In genomic region chr12:2752676-2753371, GRCh38 we compare ENCODE assay signal across 8 cellular contexts. TPM values are rescaled to one million over a fixed set of nuclear protein-coding genes. Genes with fewer than 3 reads are reported as not detected.
A peak's percentile ranks its signal among the peaks of the same experiment; 100 is the strongest.
DNase-seq lines count a peak whose midpoint lies in the region; ATAC-seq and TF ChIP-seq lines count a peak whose summit lies in the region.

No MANE protein-coding gene starts in this region.

- no peak overlapping the region for H3K9ac ChIP-seq in Loucy (ENCODE audit: low read depth, low read length, poor library complexity, severe bottlenecking)

- H3K9me3 ChIP-seq in Loucy (ENCODE audit: insufficient read depth, low read depth, low read length) = no peaks in the 10 kb centered on the region

- peaks cover 37% of the 10 kb centered on the region for H3K27me3 Mint-ChIP-seq in chondrocyte (ENCODE audit: low read depth)

- H3K4me2 ChIP-seq in Loucy (ENCODE audit: low read depth, low read length, poor library complexity, severe bottlenecking) = no peak overlapping the region

- ATAC-seq in left colon = peak; percentile 100

- no peaks in the 10 kb centered on the region for H3K4me1 Mint-ChIP-seq in chondrocyte (ENCODE audit: low read depth)

- peaks cover 1% of the 10 kb centered on the region for H3K36me3 Mint-ChIP-seq in chondrocyte (ENCODE audit: low read depth)

- intact Hi-C loops in left colon (cut with DNase I, micrococcal nuclease) = no loop called here

- no peaks in the 10 kb centered on the region for H3K36me3 ChIP-seq in Loucy (ENCODE audit: insufficient read depth, low read length)

- no peaks in the 10 kb centered on the region for H3K9me2 ChIP-seq in Loucy (replicated peaks; ENCODE audit: low read depth, low read length)

- H3K79me2 ChIP-seq in Loucy (ENCODE audit: insufficient read depth, low read length) = no peaks in the 10 kb centered on the region

- DNase-seq in ELR (ENCODE audit: low read depth) (peak; percentile 68), chondrocyte (ENCODE audit: low spot score) (peak; percentile 93), left colon (peak; percentile 52 to 87), SHP77 treated with DMSO at 0.1 percent for 48 hours (lab: John Stamatoyannopoulos, UW) (no peak), cerebellum (ENCODE audit: low spot score) (no peak)
- DNase-seq in activated CD4-positive, alpha-beta T cell treated with anti-CD3 and anti-CD28 coated beads for 48 hours = peak; percentile 85
- DNase-seq in stimulated activated CD4-positive, alpha-beta T cell treated with anti-CD3 and anti-CD28 coated beads, Interleukin-2, amount 100 ng/mL, for 48 hours = peak; percentile 73 to 78

- no peaks in the 10 kb centered on the region for H4K20me1 ChIP-seq in Loucy (ENCODE audit: insufficient read depth, low read length, poor library complexity, severe bottlenecking)

- TF ChIP-seq CTCF in Loucy (conservative IDR thresholded peaks at IDR 0.05; ENCODE audit: low read length) (0 out of 2 replicates have a peak, but pooled peaks have one; percentile 10), chondrocyte (IDR thresholded peaks at IDR 0.05) (peak; percentile 37)

- no peaks in the 10 kb centered on the region for H3K4me1 ChIP-seq in Loucy (ENCODE audit: insufficient read depth, low read length, poor library complexity, severe bottlenecking)

- H3F3A ChIP-seq in Loucy (ENCODE audit: low read depth) = no peaks in the 10 kb centered on the region

- H3K27me3 ChIP-seq in Loucy (ENCODE audit: insufficient read depth, low read length, poor library complexity, severe bottlenecking) = no peaks in the 10 kb centered on the region

- no peak overlapping the region for H2AFZ ChIP-seq in Loucy (ENCODE audit: low read length)

- H3K27ac Mint-ChIP-seq in chondrocyte (ENCODE audit: unreplicated experiment) = no peak overlapping the region

- peaks cover 1% of the 10 kb centered on the region for H3K9me3 Mint-ChIP-seq in chondrocyte (ENCODE audit: low read depth)

- H3K4me3 ChIP-seq in Loucy (ENCODE audit: low read length, poor library complexity, severe bottlenecking) = no peak overlapping the region

- no peak overlapping the region for H3K4me3 Mint-ChIP-seq in chondrocyte (ENCODE audit: unreplicated experiment)

RNA-seq across cellular contexts. Expression of gene FKBP4, which starts 41.9 kb away (rescaled TPM):
- total RNA-seq in chondrocyte (47.5 to 56.9 TPM (median 56.2 TPM) in 3 replicates), left colon (10 to 100 TPM; 66.3 to 67.9 TPM), cerebellum (39.7 TPM)

RNA-seq across cellular contexts. Expression of gene ITFG2, which starts 59.6 kb away (rescaled TPM):
- 17.9 to 27.4 TPM (median 24.0 TPM) in 3 replicates for total RNA-seq in chondrocyte
- 10 to 100 TPM; 31.3 to 31.8 TPM for total RNA-seq in left colon
- 20.5 TPM for total RNA-seq in cerebellum

Comparison
In these comparisons a context has a peak if more than half of its experiments do, and no peak if none do; other contexts are left out.
1. DNase-seq: peak in ELR (single experiment), activated CD4-positive, alpha-beta T cell treated with anti-CD3 and anti-CD28 coated beads for 48 hours (single experiment), chondrocyte (single experiment), left colon (2 of 2) and stimulated activated CD4-positive, alpha-beta T cell treated with anti-CD3 and anti-CD28 coated beads, Interleukin-2, amount 100 ng/mL, for 48 hours (2 of 2); none in SHP77 treated with DMSO at 0.1 percent for 48 hours (single experiment) and cerebellum (single experiment).